15 cellular contexts compared by ENCODE assay signal in genomic region chr20:34328928-34329677, GRCh38.
A peak's percentile ranks its signal among the peaks of the same experiment; 100 is the strongest.
DNase-seq lines count a peak whose midpoint lies in the region; ATAC-seq and TF ChIP-seq lines count a peak whose summit lies in the region.
"Had no signal": no experiment of that assay in that cellular context is flagged by ENCODE, and none has a peak within 500 bp of the region (broad histone marks: within the 10 kb centered on the region; RNA-seq: fewer than 3 reads in every experiment).

No MANE protein-coding gene starts in this region.

- TF ChIP-seq CTCF in HEK293 (tag by site-specific recombination; IDR thresholded peaks at IDR 0.05): no peak

- no peaks in the 10 kb centered on the region for H3K4me1 ChIP-seq in HEK293 (ENCODE audit: control insufficient read depth, insufficient read depth, low read length)
- H3K4me1 ChIP-seq: BLaER1 treated with 17β-estradiol and CSF1 and Interleukin-3, amounts not matched to agents 10 nM and 100 nM had no signal

- ATAC-seq in HG02759 (IDR thresholded peaks at IDR 0.05; ENCODE audit: unreplicated experiment): no peak
- ATAC-seq: CD8-positive, alpha-beta T cell had no signal

- CTCF ChIA-PET in HEK293 (lab: Yijun Ruan, JAX): interaction anchor here (2.8 kb wide), 1 partner anchor 16 kb away, joined by 11 read pairs; no protein-coding TSS in a partner anchor

- H3K9me3 ChIP-seq in HEK293 (ENCODE audit: control insufficient read depth, insufficient read depth, low read depth, low read length): no peaks in the 10 kb centered on the region

- H3K4me3 ChIP-seq in HEK293 (ENCODE audit: low read depth, low read length): no peak overlapping the region
- H3K4me3 ChIP-seq: BLaER1 treated with 17β-estradiol and CSF1 and Interleukin-3, amounts not matched to agents 10 nM and 100 nM had no signal

- H3K36me3 ChIP-seq in HEK293 (ENCODE audit: control insufficient read depth in 2 of 2, insufficient read depth in 1 of 2, low read length in 2 of 2): no peaks in the 10 kb centered on the region
- H3K36me3 ChIP-seq: BLaER1 treated with 17β-estradiol and CSF1 and Interleukin-3, amounts not matched to agents 10 nM and 100 nM had no signal

- H3K27ac ChIP-seq in HEK293 (ENCODE audit: extremely low read depth, low read depth, low read length): no peak overlapping the region
- H3K27ac ChIP-seq: BLaER1 treated with 17β-estradiol and CSF1 and Interleukin-3, amounts not matched to agents 10 nM and 100 nM had no signal

- DNase-seq in ELR (ENCODE audit: low read depth) (peak; percentile 63), astrocyte of the hippocampus (ENCODE audit: low read depth, low spot score) (peak; percentile 11), iris pigment epithelial cell (ENCODE audit: low read depth) (peak; percentile 47), retina (no peak), NCI-H510A (lab: John Stamatoyannopoulos, UW) (no peak)
- DNase-seq: Calu3; CD8-positive, alpha-beta T cell; DMS79 treated with DMSO at 0.1 percent for 48 hours; EL; H9; HFFc6; KG1 had no signal

- POLR2A ChIA-PET in HEK293 (lab: Yijun Ruan, JAX): no interaction called here

TF ChIP-seq in HEK293, 187 proteins besides CTCF, POLR2A, EP300 and RAD21:
- no peak for TF ChIP-seq SETDB1 (IDR thresholded peaks at IDR 0.05; ENCODE audit: insufficient read length, low read length)
- TF ChIP-seq ZNF645 (tag by site-specific recombination; IDR thresholded peaks at IDR 0.05): no peak
- TF ChIP-seq ZNF133 (tag by site-specific recombination; IDR thresholded peaks at IDR 0.05): no peak
- TF ChIP-seq ZNF600 (tag by site-specific recombination; IDR thresholded peaks at IDR 0.05): 0 out of 2 replicates have a peak, but pooled peaks have one; percentile 12
- no peak for TF ChIP-seq ZNF544 (tag by site-specific recombination; IDR thresholded peaks at IDR 0.05)
- no peak for TF ChIP-seq ZNF132 (tag by site-specific recombination; IDR thresholded peaks at IDR 0.05; ENCODE audit: borderline replicate concordance)

Comparison
In these comparisons a context has a peak if more than half of its experiments do, and no peak if none do; other contexts are left out.
1. DNase-seq: peak in ELR (single experiment), astrocyte of the hippocampus (single experiment) and iris pigment epithelial cell (single experiment); none in retina (single experiment) and NCI-H510A (single experiment).